1 cellular context compared by ENCODE assay signal in the genomic region with DNA sequence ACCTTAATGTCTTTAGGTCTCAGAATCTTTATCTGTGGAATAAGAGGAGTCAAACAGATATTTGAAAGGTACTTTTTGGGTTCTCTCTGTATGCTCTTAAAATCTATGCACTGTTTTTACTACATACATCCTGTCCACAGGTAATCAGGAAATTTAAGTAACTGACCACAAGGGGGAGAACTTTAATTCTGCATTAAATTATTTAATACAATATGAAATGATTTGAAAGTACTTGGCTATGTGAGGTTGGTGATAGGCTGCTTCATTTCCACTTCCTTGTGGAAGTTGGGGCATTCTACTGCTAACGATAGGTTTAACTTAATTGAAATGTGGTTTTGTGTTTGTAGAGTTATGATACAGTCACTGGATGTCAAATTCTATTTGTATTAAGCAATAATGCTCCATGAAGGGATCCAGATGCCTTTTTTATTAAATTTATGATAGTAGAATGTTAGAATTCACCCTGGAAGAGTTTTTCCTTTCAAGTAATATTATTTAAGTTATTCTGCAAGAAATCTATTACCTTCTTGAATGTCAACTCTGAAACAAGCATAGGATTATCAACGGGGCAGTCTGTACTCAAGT.
TF ChIP-seq lines count a peak whose summit lies in the region.

No MANE protein-coding gene starts in this region.

TF ChIP-seq in Ishikawa, 13 proteins besides CTCF, POLR2A, EP300 and RAD21 (continued from another document):
- TF ChIP-seq, protein P1, sequence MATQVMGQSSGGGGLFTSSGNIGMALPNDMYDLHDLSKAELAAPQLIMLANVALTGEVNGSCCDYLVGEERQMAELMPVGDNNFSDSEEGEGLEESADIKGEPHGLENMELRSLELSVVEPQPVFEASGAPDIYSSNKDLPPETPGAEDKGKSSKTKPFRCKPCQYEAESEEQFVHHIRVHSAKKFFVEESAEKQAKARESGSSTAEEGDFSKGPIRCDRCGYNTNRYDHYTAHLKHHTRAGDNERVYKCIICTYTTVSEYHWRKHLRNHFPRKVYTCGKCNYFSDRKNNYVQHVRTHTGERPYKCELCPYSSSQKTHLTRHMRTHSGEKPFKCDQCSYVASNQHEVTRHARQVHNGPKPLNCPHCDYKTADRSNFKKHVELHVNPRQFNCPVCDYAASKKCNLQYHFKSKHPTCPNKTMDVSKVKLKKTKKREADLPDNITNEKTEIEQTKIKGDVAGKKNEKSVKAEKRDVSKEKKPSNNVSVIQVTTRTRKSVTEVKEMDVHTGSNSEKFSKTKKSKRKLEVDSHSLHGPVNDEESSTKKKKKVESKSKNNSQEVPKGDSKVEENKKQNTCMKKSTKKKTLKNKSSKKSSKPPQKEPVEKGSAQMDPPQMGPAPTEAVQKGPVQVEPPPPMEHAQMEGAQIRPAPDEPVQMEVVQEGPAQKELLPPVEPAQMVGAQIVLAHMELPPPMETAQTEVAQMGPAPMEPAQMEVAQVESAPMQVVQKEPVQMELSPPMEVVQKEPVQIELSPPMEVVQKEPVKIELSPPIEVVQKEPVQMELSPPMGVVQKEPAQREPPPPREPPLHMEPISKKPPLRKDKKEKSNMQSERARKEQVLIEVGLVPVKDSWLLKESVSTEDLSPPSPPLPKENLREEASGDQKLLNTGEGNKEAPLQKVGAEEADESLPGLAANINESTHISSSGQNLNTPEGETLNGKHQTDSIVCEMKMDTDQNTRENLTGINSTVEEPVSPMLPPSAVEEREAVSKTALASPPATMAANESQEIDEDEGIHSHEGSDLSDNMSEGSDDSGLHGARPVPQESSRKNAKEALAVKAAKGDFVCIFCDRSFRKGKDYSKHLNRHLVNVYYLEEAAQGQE (IDR thresholded peaks at IDR 0.05; ENCODE audit: low read depth), result no peak
- TF ChIP-seq, protein P2, sequence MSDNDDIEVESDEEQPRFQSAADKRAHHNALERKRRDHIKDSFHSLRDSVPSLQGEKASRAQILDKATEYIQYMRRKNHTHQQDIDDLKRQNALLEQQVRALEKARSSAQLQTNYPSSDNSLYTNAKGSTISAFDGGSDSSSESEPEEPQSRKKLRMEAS (IDR thresholded peaks at IDR 0.05), result no peak
- no peak for TF ChIP-seq YY1 (IDR thresholded peaks at IDR 0.05; ENCODE audit: low read depth)
- TF ChIP-seq FOXM1 (IDR thresholded peaks at IDR 0.05; ENCODE audit: borderline replicate concordance, low read depth), result no peak
- TF ChIP-seq, protein P3, sequence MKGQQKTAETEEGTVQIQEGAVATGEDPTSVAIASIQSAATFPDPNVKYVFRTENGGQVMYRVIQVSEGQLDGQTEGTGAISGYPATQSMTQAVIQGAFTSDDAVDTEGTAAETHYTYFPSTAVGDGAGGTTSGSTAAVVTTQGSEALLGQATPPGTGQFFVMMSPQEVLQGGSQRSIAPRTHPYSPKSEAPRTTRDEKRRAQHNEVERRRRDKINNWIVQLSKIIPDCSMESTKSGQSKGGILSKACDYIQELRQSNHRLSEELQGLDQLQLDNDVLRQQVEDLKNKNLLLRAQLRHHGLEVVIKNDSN (IDR thresholded peaks at IDR 0.05), result no peak
TF ChIP-seq in Ishikawa: peak in this region for 0.
